In the genomic region with DNA sequence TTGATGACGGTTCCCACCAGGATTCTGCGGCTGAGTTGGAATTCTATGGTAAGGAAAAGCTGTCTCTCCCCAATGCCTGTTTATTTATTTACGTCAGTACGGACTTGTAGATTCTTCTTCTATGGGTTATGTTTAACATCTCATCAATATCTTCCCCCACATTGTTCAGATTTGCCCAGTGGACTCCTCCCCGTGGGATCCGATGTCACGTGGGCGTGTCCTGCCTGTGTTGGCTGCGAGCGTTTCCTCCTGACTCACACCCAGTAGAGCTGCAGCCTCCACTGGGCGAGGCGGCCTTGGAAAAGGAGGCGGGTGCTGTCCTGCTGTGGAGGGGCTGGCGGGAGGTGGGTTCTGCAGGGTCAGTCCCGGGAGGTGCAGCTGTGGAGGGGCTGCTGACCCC, we compare ENCODE assay signal across 1 cellular context.
TF ChIP-seq lines count a peak whose summit lies in the region.

No MANE protein-coding gene starts in this region.

TF ChIP-seq in K562, 482 proteins besides CTCF, POLR2A, EP300 and RAD21 (continued from another document and continues in another):
- TF ChIP-seq, protein P1, sequence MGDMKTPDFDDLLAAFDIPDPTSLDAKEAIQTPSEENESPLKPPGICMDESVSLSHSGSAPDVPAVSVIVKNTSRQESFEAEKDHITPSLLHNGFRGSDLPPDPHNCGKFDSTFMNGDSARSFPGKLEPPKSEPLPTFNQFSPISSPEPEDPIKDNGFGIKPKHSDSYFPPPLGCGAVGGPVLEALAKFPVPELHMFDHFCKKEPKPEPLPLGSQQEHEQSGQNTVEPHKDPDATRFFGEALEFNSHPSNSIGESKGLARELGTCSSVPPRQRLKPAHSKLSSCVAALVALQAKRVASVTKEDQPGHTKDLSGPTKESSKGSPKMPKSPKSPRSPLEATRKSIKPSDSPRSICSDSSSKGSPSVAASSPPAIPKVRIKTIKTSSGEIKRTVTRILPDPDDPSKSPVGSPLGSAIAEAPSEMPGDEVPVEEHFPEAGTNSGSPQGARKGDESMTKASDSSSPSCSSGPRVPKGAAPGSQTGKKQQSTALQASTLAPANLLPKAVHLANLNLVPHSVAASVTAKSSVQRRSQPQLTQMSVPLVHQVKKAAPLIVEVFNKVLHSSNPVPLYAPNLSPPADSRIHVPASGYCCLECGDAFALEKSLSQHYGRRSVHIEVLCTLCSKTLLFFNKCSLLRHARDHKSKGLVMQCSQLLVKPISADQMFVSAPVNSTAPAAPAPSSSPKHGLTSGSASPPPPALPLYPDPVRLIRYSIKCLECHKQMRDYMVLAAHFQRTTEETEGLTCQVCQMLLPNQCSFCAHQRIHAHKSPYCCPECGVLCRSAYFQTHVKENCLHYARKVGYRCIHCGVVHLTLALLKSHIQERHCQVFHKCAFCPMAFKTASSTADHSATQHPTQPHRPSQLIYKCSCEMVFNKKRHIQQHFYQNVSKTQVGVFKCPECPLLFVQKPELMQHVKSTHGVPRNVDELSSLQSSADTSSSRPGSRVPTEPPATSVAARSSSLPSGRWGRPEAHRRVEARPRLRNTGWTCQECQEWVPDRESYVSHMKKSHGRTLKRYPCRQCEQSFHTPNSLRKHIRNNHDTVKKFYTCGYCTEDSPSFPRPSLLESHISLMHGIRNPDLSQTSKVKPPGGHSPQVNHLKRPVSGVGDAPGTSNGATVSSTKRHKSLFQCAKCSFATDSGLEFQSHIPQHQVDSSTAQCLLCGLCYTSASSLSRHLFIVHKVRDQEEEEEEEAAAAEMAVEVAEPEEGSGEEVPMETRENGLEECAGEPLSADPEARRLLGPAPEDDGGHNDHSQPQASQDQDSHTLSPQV (IDR thresholded peaks at IDR 0.05): no peak
- TF ChIP-seq LARP7 (IDR thresholded peaks at IDR 0.05): no peak
- TF ChIP-seq, protein P2, sequence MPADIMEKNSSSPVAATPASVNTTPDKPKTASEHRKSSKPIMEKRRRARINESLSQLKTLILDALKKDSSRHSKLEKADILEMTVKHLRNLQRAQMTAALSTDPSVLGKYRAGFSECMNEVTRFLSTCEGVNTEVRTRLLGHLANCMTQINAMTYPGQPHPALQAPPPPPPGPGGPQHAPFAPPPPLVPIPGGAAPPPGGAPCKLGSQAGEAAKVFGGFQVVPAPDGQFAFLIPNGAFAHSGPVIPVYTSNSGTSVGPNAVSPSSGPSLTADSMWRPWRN (IDR thresholded peaks at IDR 0.05; ENCODE audit: low read depth): no peak
- no peak for TF ChIP-seq HOXB6 (CRISPR knock-in tag; IDR thresholded peaks at IDR 0.05; ENCODE audit: borderline replicate concordance)
- TF ChIP-seq CREBBP (IDR thresholded peaks at IDR 0.05; ENCODE audit: low read depth, low read length): no peak
- TF ChIP-seq, protein P3, sequence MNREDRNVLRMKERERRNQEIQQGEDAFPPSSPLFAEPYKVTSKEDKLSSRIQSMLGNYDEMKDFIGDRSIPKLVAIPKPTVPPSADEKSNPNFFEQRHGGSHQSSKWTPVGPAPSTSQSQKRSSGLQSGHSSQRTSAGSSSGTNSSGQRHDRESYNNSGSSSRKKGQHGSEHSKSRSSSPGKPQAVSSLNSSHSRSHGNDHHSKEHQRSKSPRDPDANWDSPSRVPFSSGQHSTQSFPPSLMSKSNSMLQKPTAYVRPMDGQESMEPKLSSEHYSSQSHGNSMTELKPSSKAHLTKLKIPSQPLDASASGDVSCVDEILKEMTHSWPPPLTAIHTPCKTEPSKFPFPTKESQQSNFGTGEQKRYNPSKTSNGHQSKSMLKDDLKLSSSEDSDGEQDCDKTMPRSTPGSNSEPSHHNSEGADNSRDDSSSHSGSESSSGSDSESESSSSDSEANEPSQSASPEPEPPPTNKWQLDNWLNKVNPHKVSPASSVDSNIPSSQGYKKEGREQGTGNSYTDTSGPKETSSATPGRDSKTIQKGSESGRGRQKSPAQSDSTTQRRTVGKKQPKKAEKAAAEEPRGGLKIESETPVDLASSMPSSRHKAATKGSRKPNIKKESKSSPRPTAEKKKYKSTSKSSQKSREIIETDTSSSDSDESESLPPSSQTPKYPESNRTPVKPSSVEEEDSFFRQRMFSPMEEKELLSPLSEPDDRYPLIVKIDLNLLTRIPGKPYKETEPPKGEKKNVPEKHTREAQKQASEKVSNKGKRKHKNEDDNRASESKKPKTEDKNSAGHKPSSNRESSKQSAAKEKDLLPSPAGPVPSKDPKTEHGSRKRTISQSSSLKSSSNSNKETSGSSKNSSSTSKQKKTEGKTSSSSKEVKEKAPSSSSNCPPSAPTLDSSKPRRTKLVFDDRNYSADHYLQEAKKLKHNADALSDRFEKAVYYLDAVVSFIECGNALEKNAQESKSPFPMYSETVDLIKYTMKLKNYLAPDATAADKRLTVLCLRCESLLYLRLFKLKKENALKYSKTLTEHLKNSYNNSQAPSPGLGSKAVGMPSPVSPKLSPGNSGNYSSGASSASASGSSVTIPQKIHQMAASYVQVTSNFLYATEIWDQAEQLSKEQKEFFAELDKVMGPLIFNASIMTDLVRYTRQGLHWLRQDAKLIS (CRISPR knock-in tag; IDR thresholded peaks at IDR 0.05): no peak
- no peak for TF ChIP-seq MAFK (IDR thresholded peaks at IDR 0.05; ENCODE audit: low read length)
- TF ChIP-seq, protein P4, sequence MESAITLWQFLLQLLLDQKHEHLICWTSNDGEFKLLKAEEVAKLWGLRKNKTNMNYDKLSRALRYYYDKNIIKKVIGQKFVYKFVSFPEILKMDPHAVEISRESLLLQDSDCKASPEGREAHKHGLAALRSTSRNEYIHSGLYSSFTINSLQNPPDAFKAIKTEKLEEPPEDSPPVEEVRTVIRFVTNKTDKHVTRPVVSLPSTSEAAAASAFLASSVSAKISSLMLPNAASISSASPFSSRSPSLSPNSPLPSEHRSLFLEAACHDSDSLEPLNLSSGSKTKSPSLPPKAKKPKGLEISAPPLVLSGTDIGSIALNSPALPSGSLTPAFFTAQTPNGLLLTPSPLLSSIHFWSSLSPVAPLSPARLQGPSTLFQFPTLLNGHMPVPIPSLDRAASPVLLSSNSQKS (CRISPR knock-in tag; IDR thresholded peaks at IDR 0.05): no peak
- no peak for TF ChIP-seq SOX6 (IDR thresholded peaks at IDR 0.05)
- TF ChIP-seq FIP1L1 (IDR thresholded peaks at IDR 0.05; ENCODE audit: low read depth, low read length, poor library complexity, severe bottlenecking): no peak
- TF ChIP-seq RAD51 (IDR thresholded peaks at IDR 0.05; ENCODE audit: borderline replicate concordance, low read depth): peak; percentile 67
- no peak for TF ChIP-seq SP2 (IDR thresholded peaks at IDR 0.05; ENCODE audit: extremely low read depth, low read depth, low read length, poor library complexity, severe bottlenecking)
- TF ChIP-seq, protein P5, sequence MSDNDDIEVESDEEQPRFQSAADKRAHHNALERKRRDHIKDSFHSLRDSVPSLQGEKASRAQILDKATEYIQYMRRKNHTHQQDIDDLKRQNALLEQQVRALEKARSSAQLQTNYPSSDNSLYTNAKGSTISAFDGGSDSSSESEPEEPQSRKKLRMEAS (CRISPR knock-in tag; IDR thresholded peaks at IDR 0.05): peak; percentile 64
- TF ChIP-seq, protein P6, sequence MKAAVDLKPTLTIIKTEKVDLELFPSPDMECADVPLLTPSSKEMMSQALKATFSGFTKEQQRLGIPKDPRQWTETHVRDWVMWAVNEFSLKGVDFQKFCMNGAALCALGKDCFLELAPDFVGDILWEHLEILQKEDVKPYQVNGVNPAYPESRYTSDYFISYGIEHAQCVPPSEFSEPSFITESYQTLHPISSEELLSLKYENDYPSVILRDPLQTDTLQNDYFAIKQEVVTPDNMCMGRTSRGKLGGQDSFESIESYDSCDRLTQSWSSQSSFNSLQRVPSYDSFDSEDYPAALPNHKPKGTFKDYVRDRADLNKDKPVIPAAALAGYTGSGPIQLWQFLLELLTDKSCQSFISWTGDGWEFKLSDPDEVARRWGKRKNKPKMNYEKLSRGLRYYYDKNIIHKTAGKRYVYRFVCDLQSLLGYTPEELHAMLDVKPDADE (conservative IDR thresholded peaks at IDR 0.05; ENCODE audit: control insufficient read depth, low read depth, low read length): no peak
- TF ChIP-seq, protein P7, sequence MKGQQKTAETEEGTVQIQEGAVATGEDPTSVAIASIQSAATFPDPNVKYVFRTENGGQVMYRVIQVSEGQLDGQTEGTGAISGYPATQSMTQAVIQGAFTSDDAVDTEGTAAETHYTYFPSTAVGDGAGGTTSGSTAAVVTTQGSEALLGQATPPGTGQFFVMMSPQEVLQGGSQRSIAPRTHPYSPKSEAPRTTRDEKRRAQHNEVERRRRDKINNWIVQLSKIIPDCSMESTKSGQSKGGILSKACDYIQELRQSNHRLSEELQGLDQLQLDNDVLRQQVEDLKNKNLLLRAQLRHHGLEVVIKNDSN (CRISPR knock-in tag; IDR thresholded peaks at IDR 0.05): peak; percentile 91
- TF ChIP-seq, protein P8, sequence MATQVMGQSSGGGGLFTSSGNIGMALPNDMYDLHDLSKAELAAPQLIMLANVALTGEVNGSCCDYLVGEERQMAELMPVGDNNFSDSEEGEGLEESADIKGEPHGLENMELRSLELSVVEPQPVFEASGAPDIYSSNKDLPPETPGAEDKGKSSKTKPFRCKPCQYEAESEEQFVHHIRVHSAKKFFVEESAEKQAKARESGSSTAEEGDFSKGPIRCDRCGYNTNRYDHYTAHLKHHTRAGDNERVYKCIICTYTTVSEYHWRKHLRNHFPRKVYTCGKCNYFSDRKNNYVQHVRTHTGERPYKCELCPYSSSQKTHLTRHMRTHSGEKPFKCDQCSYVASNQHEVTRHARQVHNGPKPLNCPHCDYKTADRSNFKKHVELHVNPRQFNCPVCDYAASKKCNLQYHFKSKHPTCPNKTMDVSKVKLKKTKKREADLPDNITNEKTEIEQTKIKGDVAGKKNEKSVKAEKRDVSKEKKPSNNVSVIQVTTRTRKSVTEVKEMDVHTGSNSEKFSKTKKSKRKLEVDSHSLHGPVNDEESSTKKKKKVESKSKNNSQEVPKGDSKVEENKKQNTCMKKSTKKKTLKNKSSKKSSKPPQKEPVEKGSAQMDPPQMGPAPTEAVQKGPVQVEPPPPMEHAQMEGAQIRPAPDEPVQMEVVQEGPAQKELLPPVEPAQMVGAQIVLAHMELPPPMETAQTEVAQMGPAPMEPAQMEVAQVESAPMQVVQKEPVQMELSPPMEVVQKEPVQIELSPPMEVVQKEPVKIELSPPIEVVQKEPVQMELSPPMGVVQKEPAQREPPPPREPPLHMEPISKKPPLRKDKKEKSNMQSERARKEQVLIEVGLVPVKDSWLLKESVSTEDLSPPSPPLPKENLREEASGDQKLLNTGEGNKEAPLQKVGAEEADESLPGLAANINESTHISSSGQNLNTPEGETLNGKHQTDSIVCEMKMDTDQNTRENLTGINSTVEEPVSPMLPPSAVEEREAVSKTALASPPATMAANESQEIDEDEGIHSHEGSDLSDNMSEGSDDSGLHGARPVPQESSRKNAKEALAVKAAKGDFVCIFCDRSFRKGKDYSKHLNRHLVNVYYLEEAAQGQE (CRISPR knock-in tag; IDR thresholded peaks at IDR 0.05; ENCODE audit: low read depth): no peak
- no peak for TF ChIP-seq ZNF75A (CRISPR knock-in tag; IDR thresholded peaks at IDR 0.05)
- TF ChIP-seq, protein P9, sequence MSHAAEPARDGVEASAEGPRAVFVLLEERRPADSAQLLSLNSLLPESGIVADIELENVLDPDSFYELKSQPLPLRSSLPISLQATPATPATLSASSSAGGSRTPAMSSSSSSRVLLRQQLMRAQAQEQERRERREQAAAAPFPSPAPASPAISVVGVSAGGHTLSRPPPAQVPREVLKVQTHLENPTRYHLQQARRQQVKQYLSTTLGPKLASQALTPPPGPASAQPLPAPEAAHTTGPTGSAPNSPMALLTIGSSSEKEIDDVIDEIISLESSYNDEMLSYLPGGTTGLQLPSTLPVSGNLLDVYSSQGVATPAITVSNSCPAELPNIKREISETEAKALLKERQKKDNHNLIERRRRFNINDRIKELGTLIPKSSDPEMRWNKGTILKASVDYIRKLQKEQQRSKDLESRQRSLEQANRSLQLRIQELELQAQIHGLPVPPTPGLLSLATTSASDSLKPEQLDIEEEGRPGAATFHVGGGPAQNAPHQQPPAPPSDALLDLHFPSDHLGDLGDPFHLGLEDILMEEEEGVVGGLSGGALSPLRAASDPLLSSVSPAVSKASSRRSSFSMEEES (CRISPR knock-in tag; IDR thresholded peaks at IDR 0.05): peak; percentile 78
- no peak for TF ChIP-seq KDM5B (IDR thresholded peaks at IDR 0.05; ENCODE audit: insufficient replicate concordance, low read depth, low read length)
- TF ChIP-seq ZNF780A (CRISPR knock-in tag; IDR thresholded peaks at IDR 0.05): no peak
- TF ChIP-seq TEAD1 (CRISPR knock-in tag; IDR thresholded peaks at IDR 0.05): no peak
- no peak for TF ChIP-seq POLR2AphosphoS5 (IDR thresholded peaks at IDR 0.05; ENCODE audit: control insufficient read depth, insufficient read depth, low read depth, low read length)
- no peak for TF ChIP-seq MAFF (IDR thresholded peaks at IDR 0.05; ENCODE audit: low read length)
- no peak for TF ChIP-seq ZNF175 (CRISPR knock-in tag; IDR thresholded peaks at IDR 0.05; ENCODE audit: low read depth)
- no peak for TF ChIP-seq SMAD4 (CRISPR knock-in tag; conservative IDR thresholded peaks at IDR 0.05)
- TF ChIP-seq ZFX (CRISPR knock-in tag; IDR thresholded peaks at IDR 0.05): no peak
- TF ChIP-seq, protein P10, sequence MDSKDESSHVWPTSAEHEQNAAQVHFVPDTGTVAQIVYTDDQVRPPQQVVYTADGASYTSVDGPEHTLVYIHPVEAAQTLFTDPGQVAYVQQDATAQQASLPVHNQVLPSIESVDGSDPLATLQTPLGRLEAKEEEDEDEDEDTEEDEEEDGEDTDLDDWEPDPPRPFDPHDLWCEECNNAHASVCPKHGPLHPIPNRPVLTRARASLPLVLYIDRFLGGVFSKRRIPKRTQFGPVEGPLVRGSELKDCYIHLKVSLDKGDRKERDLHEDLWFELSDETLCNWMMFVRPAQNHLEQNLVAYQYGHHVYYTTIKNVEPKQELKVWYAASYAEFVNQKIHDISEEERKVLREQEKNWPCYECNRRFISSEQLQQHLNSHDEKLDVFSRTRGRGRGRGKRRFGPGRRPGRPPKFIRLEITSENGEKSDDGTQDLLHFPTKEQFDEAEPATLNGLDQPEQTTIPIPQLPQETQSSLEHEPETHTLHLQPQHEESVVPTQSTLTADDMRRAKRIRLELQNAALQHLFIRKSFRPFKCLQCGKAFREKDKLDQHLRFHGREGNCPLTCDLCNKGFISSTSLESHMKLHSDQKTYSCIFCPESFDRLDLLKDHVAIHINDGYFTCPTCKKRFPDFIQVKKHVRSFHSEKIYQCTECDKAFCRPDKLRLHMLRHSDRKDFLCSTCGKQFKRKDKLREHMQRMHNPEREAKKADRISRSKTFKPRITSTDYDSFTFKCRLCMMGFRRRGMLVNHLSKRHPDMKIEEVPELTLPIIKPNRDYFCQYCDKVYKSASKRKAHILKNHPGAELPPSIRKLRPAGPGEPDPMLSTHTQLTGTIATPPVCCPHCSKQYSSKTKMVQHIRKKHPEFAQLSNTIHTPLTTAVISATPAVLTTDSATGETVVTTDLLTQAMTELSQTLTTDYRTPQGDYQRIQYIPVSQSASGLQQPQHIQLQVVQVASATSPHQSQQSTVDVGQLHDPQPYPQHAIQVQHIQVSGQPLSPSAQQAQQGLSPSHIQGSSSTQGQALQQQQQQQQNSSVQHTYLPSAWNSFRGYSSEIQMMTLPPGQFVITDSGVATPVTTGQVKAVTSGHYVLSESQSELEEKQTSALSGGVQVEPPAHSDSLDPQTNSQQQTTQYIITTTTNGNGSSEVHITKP (IDR thresholded peaks at IDR 0.05; ENCODE audit: partially characterized antibody): peak; percentile 22
- no peak for TF ChIP-seq FOSL1 (tag; conservative IDR thresholded peaks at IDR 0.05)
- no peak for TF ChIP-seq ZBED1 (IDR thresholded peaks at IDR 0.05)
- TF ChIP-seq SMAD3 (CRISPR knock-in tag; conservative IDR thresholded peaks at IDR 0.05): no peak
- TF ChIP-seq SUPT5H (IDR thresholded peaks at IDR 0.05): no peak
- TF ChIP-seq, protein P11, sequence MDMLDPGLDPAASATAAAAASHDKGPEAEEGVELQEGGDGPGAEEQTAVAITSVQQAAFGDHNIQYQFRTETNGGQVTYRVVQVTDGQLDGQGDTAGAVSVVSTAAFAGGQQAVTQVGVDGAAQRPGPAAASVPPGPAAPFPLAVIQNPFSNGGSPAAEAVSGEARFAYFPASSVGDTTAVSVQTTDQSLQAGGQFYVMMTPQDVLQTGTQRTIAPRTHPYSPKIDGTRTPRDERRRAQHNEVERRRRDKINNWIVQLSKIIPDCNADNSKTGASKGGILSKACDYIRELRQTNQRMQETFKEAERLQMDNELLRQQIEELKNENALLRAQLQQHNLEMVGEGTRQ (CRISPR knock-in tag; IDR thresholded peaks at IDR 0.05): peak; percentile 82
- no peak for TF ChIP-seq RFX1 (IDR thresholded peaks at IDR 0.05)
- TF ChIP-seq TRIM28 (IDR thresholded peaks at IDR 0.05): no peak
- TF ChIP-seq ZNF668 (CRISPR knock-in tag; IDR thresholded peaks at IDR 0.05): no peak
